Comparison of ENCODE assay signal across 1 cellular context in the genomic region with DNA sequence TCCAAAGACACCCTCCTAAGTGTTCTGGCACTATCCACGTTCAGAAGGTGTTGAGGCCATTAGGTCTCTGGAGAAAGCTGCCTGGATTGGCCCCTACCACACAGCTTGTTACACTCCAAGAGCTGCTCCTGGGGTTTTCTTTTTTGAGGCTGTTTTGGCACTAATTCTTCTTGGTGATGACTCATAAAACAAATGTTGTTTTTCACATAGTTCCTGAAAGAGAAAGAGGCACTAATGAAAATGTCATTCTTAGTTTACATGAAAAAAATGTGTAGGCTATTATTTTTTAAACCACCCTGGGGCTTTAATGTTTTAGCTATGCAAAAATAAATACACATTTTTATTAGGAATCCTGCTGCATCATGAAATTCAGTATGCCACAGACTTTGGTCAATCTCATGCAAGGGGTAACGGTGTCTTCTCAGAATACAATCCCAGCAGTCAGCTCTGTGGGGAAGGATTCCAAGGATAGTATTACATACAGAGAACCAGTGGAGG.
TF ChIP-seq lines count a peak whose summit lies in the region.

No MANE protein-coding gene starts in this region.

TF ChIP-seq in HEK293, 187 proteins besides CTCF, POLR2A, EP300 and RAD21 (continued from another document):
- TF ChIP-seq, protein P1, sequence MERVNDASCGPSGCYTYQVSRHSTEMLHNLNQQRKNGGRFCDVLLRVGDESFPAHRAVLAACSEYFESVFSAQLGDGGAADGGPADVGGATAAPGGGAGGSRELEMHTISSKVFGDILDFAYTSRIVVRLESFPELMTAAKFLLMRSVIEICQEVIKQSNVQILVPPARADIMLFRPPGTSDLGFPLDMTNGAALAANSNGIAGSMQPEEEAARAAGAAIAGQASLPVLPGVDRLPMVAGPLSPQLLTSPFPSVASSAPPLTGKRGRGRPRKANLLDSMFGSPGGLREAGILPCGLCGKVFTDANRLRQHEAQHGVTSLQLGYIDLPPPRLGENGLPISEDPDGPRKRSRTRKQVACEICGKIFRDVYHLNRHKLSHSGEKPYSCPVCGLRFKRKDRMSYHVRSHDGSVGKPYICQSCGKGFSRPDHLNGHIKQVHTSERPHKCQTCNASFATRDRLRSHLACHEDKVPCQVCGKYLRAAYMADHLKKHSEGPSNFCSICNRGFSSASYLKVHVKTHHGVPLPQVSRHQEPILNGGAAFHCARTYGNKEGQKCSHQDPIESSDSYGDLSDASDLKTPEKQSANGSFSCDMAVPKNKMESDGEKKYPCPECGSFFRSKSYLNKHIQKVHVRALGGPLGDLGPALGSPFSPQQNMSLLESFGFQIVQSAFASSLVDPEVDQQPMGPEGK (tag by site-specific recombination; IDR thresholded peaks at IDR 0.05): no peak
- TF ChIP-seq GLIS2 (tag by site-specific recombination; IDR thresholded peaks at IDR 0.05) (no peak), ZBTB8A (tag by site-specific recombination; IDR thresholded peaks at IDR 0.05) (no peak), ZNF600 (tag by site-specific recombination; IDR thresholded peaks at IDR 0.05) (peak; percentile 80), REPIN1 (tag by site-specific recombination; IDR thresholded peaks at IDR 0.05; ENCODE audit: low read depth) (no peak), YY1 (tag by site-specific recombination; IDR thresholded peaks at IDR 0.05) (no peak), ZBTB1 (tag by site-specific recombination; IDR thresholded peaks at IDR 0.05) (no peak), ZNF394 (tag by site-specific recombination; IDR thresholded peaks at IDR 0.05; ENCODE audit: borderline replicate concordance) (peak; percentile 37), IKZF3 (tag by site-specific recombination; IDR thresholded peaks at IDR 0.05) (no peak), ZNF23 (tag by site-specific recombination; IDR thresholded peaks at IDR 0.05; ENCODE audit: borderline replicate concordance) (no peak), ZNF416 (tag by site-specific recombination; IDR thresholded peaks at IDR 0.05) (no peak), TRIM28 (IDR thresholded peaks at IDR 0.05; ENCODE audit: borderline replicate concordance, low read length) (peak; percentile 76; the same call in 1 of the 2 replicates), ZNF214 (tag by site-specific recombination; IDR thresholded peaks at IDR 0.05; ENCODE audit: borderline replicate concordance) (no peak), ZNF426 (tag by site-specific recombination; IDR thresholded peaks at IDR 0.05) (no peak), ZNF623 (tag by site-specific recombination; IDR thresholded peaks at IDR 0.05) (no peak), KLF9 (tag by site-specific recombination; IDR thresholded peaks at IDR 0.05; ENCODE audit: low read depth) (no peak), MEIS1 (CRISPR knock-in tag; IDR thresholded peaks at IDR 0.05; ENCODE audit: borderline replicate concordance) (no peak), ZNF146 (tag by site-specific recombination; IDR thresholded peaks at IDR 0.05) (no peak), ZNF658 (tag by site-specific recombination; IDR thresholded peaks at IDR 0.05) (no peak), TCF7L2 (IDR thresholded peaks at IDR 0.05; ENCODE audit: borderline replicate concordance, low read depth, low read length) (no peak), ZNF302 (tag by site-specific recombination; IDR thresholded peaks at IDR 0.05; ENCODE audit: low read depth) (no peak), ZNF175 (tag by site-specific recombination; IDR thresholded peaks at IDR 0.05) (no peak), ZNF624 (tag by site-specific recombination; IDR thresholded peaks at IDR 0.05) (no peak), ZEB2 (tag by site-specific recombination; IDR thresholded peaks at IDR 0.05) (peak; percentile 43; the same call in 1 of the 2 replicates), ZNF707 (tag by site-specific recombination; IDR thresholded peaks at IDR 0.05) (no peak), ZNF843 (tag by site-specific recombination; IDR thresholded peaks at IDR 0.05) (peak; percentile 46; the same call in 1 of the 2 replicates), ZNF768 (tag by site-specific recombination; IDR thresholded peaks at IDR 0.05) (no peak), ZNF211 (tag by site-specific recombination; IDR thresholded peaks at IDR 0.05; ENCODE audit: low read depth) (no peak), SP3 (tag by site-specific recombination; IDR thresholded peaks at IDR 0.05) (no peak), ZNF114 (tag by site-specific recombination; IDR thresholded peaks at IDR 0.05) (no peak), ZNF670 (tag by site-specific recombination; IDR thresholded peaks at IDR 0.05; ENCODE audit: low read depth) (no peak), BCL11B (tag by site-specific recombination; IDR thresholded peaks at IDR 0.05; ENCODE audit: low read depth) (no peak), ZNF48 (tag by site-specific recombination; IDR thresholded peaks at IDR 0.05) (no peak), ZNF248 (tag by site-specific recombination; IDR thresholded peaks at IDR 0.05) (no peak), ZNF324 (tag by site-specific recombination; IDR thresholded peaks at IDR 0.05) (no peak), KLF7 (tag by site-specific recombination; IDR thresholded peaks at IDR 0.05; ENCODE audit: borderline replicate concordance) (no peak), ZNF433 (tag by site-specific recombination; IDR thresholded peaks at IDR 0.05; ENCODE audit: low read depth) (no peak), ZNF747 (tag by site-specific recombination; IDR thresholded peaks at IDR 0.05) (no peak), SALL2 (tag by site-specific recombination; IDR thresholded peaks at IDR 0.05; ENCODE audit: borderline replicate concordance) (no peak), GFI1B (tag by site-specific recombination; IDR thresholded peaks at IDR 0.05) (no peak), OVOL3 (tag by site-specific recombination; IDR thresholded peaks at IDR 0.05) (no peak), ZNF629 (tag by site-specific recombination; IDR thresholded peaks at IDR 0.05) (peak; percentile 61), MYNN (tag by site-specific recombination; IDR thresholded peaks at IDR 0.05; ENCODE audit: borderline replicate concordance) (no peak), ZNF558 (tag by site-specific recombination; IDR thresholded peaks at IDR 0.05) (no peak), ZNF785 (tag by site-specific recombination; IDR thresholded peaks at IDR 0.05) (no peak)
- TF ChIP-seq, protein P2, sequence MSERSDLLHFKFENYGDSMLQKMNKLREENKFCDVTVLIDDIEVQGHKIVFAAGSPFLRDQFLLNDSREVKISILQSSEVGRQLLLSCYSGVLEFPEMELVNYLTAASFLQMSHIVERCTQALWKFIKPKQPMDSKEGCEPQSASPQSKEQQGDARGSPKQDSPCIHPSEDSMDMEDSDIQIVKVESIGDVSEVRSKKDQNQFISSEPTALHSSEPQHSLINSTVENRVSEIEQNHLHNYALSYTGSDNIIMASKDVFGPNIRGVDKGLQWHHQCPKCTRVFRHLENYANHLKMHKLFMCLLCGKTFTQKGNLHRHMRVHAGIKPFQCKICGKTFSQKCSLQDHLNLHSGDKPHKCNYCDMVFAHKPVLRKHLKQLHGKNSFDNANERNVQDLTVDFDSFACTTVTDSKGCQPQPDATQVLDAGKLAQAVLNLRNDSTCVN (tag by site-specific recombination; optimal IDR thresholded peaks at IDR 0.05): no peak
- TF ChIP-seq, protein P3, sequence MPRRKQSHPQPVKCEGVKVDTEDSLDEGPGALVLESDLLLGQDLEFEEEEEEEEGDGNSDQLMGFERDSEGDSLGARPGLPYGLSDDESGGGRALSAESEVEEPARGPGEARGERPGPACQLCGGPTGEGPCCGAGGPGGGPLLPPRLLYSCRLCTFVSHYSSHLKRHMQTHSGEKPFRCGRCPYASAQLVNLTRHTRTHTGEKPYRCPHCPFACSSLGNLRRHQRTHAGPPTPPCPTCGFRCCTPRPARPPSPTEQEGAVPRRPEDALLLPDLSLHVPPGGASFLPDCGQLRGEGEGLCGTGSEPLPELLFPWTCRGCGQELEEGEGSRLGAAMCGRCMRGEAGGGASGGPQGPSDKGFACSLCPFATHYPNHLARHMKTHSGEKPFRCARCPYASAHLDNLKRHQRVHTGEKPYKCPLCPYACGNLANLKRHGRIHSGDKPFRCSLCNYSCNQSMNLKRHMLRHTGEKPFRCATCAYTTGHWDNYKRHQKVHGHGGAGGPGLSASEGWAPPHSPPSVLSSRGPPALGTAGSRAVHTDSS (tag by site-specific recombination; IDR thresholded peaks at IDR 0.05): no peak
- TF ChIP-seq, protein P4, sequence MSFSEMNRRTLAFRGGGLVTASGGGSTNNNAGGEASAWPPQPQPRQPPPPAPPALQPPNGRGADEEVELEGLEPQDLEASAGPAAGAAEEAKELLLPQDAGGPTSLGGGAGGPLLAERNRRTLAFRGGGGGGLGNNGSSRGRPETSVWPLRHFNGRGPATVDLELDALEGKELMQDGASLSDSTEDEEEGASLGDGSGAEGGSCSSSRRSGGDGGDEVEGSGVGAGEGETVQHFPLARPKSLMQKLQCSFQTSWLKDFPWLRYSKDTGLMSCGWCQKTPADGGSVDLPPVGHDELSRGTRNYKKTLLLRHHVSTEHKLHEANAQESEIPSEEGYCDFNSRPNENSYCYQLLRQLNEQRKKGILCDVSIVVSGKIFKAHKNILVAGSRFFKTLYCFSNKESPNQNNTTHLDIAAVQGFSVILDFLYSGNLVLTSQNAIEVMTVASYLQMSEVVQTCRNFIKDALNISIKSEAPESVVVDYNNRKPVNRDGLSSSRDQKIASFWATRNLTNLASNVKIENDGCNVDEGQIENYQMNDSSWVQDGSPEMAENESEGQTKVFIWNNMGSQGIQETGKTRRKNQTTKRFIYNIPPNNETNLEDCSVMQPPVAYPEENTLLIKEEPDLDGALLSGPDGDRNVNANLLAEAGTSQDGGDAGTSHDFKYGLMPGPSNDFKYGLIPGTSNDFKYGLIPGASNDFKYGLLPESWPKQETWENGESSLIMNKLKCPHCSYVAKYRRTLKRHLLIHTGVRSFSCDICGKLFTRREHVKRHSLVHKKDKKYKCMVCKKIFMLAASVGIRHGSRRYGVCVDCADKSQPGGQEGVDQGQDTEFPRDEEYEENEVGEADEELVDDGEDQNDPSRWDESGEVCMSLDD (tag by site-specific recombination; IDR thresholded peaks at IDR 0.05): no peak
- TF ChIP-seq, protein P5, sequence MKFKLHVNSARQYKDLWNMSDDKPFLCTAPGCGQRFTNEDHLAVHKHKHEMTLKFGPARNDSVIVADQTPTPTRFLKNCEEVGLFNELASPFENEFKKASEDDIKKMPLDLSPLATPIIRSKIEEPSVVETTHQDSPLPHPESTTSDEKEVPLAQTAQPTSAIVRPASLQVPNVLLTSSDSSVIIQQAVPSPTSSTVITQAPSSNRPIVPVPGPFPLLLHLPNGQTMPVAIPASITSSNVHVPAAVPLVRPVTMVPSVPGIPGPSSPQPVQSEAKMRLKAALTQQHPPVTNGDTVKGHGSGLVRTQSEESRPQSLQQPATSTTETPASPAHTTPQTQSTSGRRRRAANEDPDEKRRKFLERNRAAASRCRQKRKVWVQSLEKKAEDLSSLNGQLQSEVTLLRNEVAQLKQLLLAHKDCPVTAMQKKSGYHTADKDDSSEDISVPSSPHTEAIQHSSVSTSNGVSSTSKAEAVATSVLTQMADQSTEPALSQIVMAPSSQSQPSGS (tag by site-specific recombination; IDR thresholded peaks at IDR 0.05; ENCODE audit: low read depth): no peak
- TF ChIP-seq, protein P6, sequence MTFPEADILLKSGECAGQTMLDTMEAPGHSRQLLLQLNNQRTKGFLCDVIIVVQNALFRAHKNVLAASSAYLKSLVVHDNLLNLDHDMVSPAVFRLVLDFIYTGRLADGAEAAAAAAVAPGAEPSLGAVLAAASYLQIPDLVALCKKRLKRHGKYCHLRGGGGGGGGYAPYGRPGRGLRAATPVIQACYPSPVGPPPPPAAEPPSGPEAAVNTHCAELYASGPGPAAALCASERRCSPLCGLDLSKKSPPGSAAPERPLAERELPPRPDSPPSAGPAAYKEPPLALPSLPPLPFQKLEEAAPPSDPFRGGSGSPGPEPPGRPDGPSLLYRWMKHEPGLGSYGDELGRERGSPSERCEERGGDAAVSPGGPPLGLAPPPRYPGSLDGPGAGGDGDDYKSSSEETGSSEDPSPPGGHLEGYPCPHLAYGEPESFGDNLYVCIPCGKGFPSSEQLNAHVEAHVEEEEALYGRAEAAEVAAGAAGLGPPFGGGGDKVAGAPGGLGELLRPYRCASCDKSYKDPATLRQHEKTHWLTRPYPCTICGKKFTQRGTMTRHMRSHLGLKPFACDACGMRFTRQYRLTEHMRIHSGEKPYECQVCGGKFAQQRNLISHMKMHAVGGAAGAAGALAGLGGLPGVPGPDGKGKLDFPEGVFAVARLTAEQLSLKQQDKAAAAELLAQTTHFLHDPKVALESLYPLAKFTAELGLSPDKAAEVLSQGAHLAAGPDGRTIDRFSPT (tag by site-specific recombination; IDR thresholded peaks at IDR 0.05): no peak
- TF ChIP-seq, protein P7, sequence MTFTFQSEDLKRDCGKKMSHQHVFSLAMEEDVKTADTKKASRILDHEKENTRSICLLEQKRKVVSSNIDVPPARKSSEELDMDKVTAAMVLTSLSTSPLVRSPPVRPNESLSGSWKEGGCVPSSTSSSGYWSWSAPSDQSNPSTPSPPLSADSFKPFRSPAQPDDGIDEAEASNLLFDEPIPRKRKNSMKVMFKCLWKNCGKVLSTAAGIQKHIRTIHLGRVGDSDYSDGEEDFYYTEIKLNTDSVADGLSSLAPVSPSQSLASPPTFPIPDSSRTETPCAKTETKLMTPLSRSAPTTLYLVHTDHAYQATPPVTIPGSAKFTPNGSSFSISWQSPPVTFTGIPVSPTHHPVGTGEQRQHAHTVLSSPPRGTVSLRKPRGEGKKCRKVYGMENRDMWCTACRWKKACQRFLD (tag by site-specific recombination; IDR thresholded peaks at IDR 0.05): no peak
- TF ChIP-seq, protein P8, sequence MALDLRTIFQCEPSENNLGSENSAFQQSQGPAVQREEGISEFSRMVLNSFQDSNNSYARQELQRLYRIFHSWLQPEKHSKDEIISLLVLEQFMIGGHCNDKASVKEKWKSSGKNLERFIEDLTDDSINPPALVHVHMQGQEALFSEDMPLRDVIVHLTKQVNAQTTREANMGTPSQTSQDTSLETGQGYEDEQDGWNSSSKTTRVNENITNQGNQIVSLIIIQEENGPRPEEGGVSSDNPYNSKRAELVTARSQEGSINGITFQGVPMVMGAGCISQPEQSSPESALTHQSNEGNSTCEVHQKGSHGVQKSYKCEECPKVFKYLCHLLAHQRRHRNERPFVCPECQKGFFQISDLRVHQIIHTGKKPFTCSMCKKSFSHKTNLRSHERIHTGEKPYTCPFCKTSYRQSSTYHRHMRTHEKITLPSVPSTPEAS (tag by site-specific recombination; IDR thresholded peaks at IDR 0.05): no peak
- TF ChIP-seq, protein P9, sequence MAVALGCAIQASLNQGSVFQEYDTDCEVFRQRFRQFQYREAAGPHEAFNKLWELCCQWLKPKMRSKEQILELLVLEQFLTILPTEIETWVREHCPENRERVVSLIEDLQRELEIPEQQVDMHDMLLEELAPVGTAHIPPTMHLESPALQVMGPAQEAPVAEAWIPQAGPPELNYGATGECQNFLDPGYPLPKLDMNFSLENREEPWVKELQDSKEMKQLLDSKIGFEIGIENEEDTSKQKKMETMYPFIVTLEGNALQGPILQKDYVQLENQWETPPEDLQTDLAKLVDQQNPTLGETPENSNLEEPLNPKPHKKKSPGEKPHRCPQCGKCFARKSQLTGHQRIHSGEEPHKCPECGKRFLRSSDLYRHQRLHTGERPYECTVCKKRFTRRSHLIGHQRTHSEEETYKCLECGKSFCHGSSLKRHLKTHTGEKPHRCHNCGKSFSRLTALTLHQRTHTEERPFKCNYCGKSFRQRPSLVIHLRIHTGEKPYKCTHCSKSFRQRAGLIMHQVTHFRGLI (tag by site-specific recombination; IDR thresholded peaks at IDR 0.05): no peak; the same call in 1 of the 2 replicates
